ENCODE assay signal across 2 cellular contexts in genomic region chr22:21446827-21447690, GRCh38.
A peak's percentile ranks its signal among the peaks of the same experiment; 100 is the strongest.
TF ChIP-seq lines count a peak whose summit lies in the region.

No MANE protein-coding gene starts in this region.

TF ChIP-seq in WTC11, 78 proteins besides CTCF, POLR2A, EP300 and RAD21:
- no peak for TF ChIP-seq JUN (CRISPR knock-in tag; IDR thresholded peaks at IDR 0.05)
- TF ChIP-seq AFF4 (CRISPR knock-in tag; IDR thresholded peaks at IDR 0.05; ENCODE audit: borderline replicate concordance), result no peak

TF ChIP-seq in HepG2, 621 proteins besides CTCF, POLR2A, EP300 and RAD21:
- no peak for TF ChIP-seq LCORL (IDR thresholded peaks at IDR 0.05)
- no peak for TF ChIP-seq LCORL (CRISPR knock-in tag; IDR thresholded peaks at IDR 0.05)
- no peak for TF ChIP-seq RFX3 (CRISPR knock-in tag; IDR thresholded peaks at IDR 0.05)
- TF ChIP-seq ZNF138 (CRISPR knock-in tag; IDR thresholded peaks at IDR 0.05; ENCODE audit: low read depth), result no peak
- TF ChIP-seq MAZ (IDR thresholded peaks at IDR 0.05; ENCODE audit: borderline replicate concordance, low read depth, low read length), result no peak
- no peak for TF ChIP-seq MAZ (CRISPR knock-in tag; IDR thresholded peaks at IDR 0.05; ENCODE audit: low read depth)
- TF ChIP-seq KLF16 (CRISPR knock-in tag; IDR thresholded peaks at IDR 0.05), result no peak
- TF ChIP-seq SRSF9 (IDR thresholded peaks at IDR 0.05; ENCODE audit: borderline replicate concordance, insufficient read depth, low read depth, low read length, poor library complexity, severe bottlenecking), result no peak
- TF ChIP-seq MLLT10 (CRISPR knock-in tag; IDR thresholded peaks at IDR 0.05), result no peak
- peak; percentile 84 for TF ChIP-seq AGO2 (optimal IDR thresholded peaks at IDR 0.05; ENCODE audit: low read depth, low read length)
- TF ChIP-seq ZC3H13 (CRISPR knock-in tag; IDR thresholded peaks at IDR 0.05), result peak; percentile 74; the same call in 1 of the 2 replicates
